Comparison of ENCODE assay signal across 19 cellular contexts in genomic region chr4:4671774-4672349, GRCh38.
DNase-seq lines count a peak whose midpoint lies in the region; ATAC-seq and TF ChIP-seq lines count a peak whose summit lies in the region.
"Had no signal": no experiment of that assay in that cellular context is flagged by ENCODE, and none has a peak within 500 bp of the region (broad histone marks: within the 10 kb centered on the region; RNA-seq: fewer than 3 reads in every experiment).

No MANE protein-coding gene starts in this region.

- H3K9me3 ChIP-seq in GM23248 (ENCODE audit: low read depth) (no peaks in the 10 kb centered on the region), smooth muscle cell (replicated peaks; ENCODE audit: low read depth) (no peaks in the 10 kb centered on the region)
- H3K9me3 ChIP-seq: MG63 had no signal

- H3K9me2 ChIP-seq in GM23248 (ENCODE audit: insufficient read depth), result no peaks in the 10 kb centered on the region

- H3K27me3 ChIP-seq in GM23248 (replicated peaks; ENCODE audit: insufficient read depth) (no peaks in the 10 kb centered on the region), smooth muscle cell (ENCODE audit: low read depth) (no peaks in the 10 kb centered on the region), H7 (ENCODE audit: control insufficient read depth, insufficient read depth, low read length) (no peaks in the 10 kb centered on the region)
- H3K27me3 ChIP-seq: MG63 had no signal

- H3K9ac ChIP-seq in GM23248 (peak overlapping the region; percentile 29; the same call in 1 of the 2 replicates), smooth muscle cell (ENCODE audit: low read depth) (no peak overlapping the region)

- DNase-seq in GM23248 (peak; percentile 63), amniotic epithelial cell (ENCODE audit: low read depth) (peak; percentile 42), fibroblast of villous mesenchyme (ENCODE audit: low read depth) (peak; percentile 41), smooth muscle cell (lab: John Stamatoyannopoulos, UW; ENCODE audit: unreplicated experiment) (no peak), H7 (no peak)
- no peak for DNase-seq in activated effector memory CD4-positive, alpha-beta T cell treated with anti-CD3 and anti-CD28 coated beads, Interleukin-2, amount 50 U/mL, for 16 hours
- DNase-seq: C1 segment of cervical spinal cord; CD8-positive, alpha-beta memory T cell; DMS79; Karpas-422; MG63; NCI-H1048; NCI-H1436; NCI-H1930; NCI-H345; NCI-H524 treated with DMSO at 0.1 percent for 48 hours; SIG-M5 had no signal

- no peak for ATAC-seq in GM21825 (IDR thresholded peaks at IDR 0.05; ENCODE audit: unreplicated experiment)

- H3K4me1 ChIP-seq in GM23248 (ENCODE audit: insufficient read depth) (peaks cover 32% of the 10 kb centered on the region), smooth muscle cell (ENCODE audit: low read depth) (peaks cover 18% of the 10 kb centered on the region)

- H3K27ac ChIP-seq in GM23248 (peak overlapping the region; percentile 35), smooth muscle cell (ENCODE audit: low read depth) (no peak overlapping the region)

- peak overlapping the region; percentile 6; the same call in 1 of the 2 replicates for H2AFZ ChIP-seq in GM23248
- no peak overlapping the region for H2AFZ ChIP-seq in smooth muscle cell (ENCODE audit: low read depth)
- H2AFZ ChIP-seq: GM23338 had no signal

- H3K4me3 ChIP-seq in GM23248, result no peak overlapping the region
- no peak overlapping the region for H3K4me3 ChIP-seq in fibroblast of villous mesenchyme (ENCODE audit: low read depth, low read length)
- H3K4me3 ChIP-seq in smooth muscle cell, result no peak overlapping the region
- H3K4me3 ChIP-seq in H7 (ENCODE audit: insufficient read depth, low read depth, low read length), result no peak overlapping the region
- H3K4me3 ChIP-seq: GM23338, MG63 had no signal

- H3K4me2 ChIP-seq in GM23248 (ENCODE audit: unreplicated experiment) (peak overlapping the region; percentile 31), smooth muscle cell (peak overlapping the region; percentile 23)

- in situ Hi-C loops in GM23248 (cut with MboI), result loop anchor here (10.0 kb wide), 1 partner anchor 177 kb away; no protein-coding TSS in a partner anchor

- TF ChIP-seq CTCF in fibroblast of villous mesenchyme (IDR thresholded peaks at IDR 0.05; ENCODE audit: insufficient read depth, low read depth, low read length) (no peak), smooth muscle cell (IDR thresholded peaks at IDR 0.05; ENCODE audit: borderline replicate concordance, insufficient read depth, poor library complexity, severe bottlenecking) (no peak)

- no peaks in the 10 kb centered on the region for H3K36me3 ChIP-seq in GM23248 (ENCODE audit: low read depth)
- no peaks in the 10 kb centered on the region for H3K36me3 ChIP-seq in smooth muscle cell (ENCODE audit: low read depth)
- no peaks in the 10 kb centered on the region for H3K36me3 ChIP-seq in H7 (replicated peaks; ENCODE audit: control insufficient read depth, insufficient read depth, low read length)
- H3K36me3 ChIP-seq: MG63 had no signal

- 6 to 10% methylated on average over 5 of the region's 5 CpGs for WGBS in GM23248 (ENCODE audit: low coverage in 1 of 2, low lambda C conversion rate in 2 of 2, missing lambda C conversion rate in 2 of 2), 2 experiments
- 43% methylated on average over 5 of the region's 5 CpGs for WGBS in smooth muscle cell (ENCODE audit: low lambda C conversion rate)

- H3K79me2 ChIP-seq in GM23248 (ENCODE audit: insufficient read depth) (no peaks in the 10 kb centered on the region), smooth muscle cell (ENCODE audit: low read depth) (no peaks in the 10 kb centered on the region)

- H3F3A ChIP-seq in GM23248 (ENCODE audit: insufficient read depth), result peaks cover 21% of the 10 kb centered on the region
- peaks cover 17% of the 10 kb centered on the region for H3F3A ChIP-seq in smooth muscle cell (ENCODE audit: low read depth)

- no peaks in the 10 kb centered on the region for H4K20me1 ChIP-seq in GM23248 (ENCODE audit: insufficient read depth)
- H4K20me1 ChIP-seq in smooth muscle cell (ENCODE audit: low read depth), result no peaks in the 10 kb centered on the region

Comparison
In these comparisons a context has a peak if more than half of its experiments do, and no peak if none do; other contexts are left out.
1. DNase-seq: peak in GM23248 (single experiment), amniotic epithelial cell (single experiment) and fibroblast of villous mesenchyme (single experiment); none in smooth muscle cell (single experiment), activated effector memory CD4-positive, alpha-beta T cell treated with anti-CD3 and anti-CD28 coated beads, Interleukin-2, amount 50 U/mL, for 16 hours (single experiment) and H7 (single experiment).